8 cellular contexts compared by ENCODE assay signal in genomic region chr2:174341301-174341994, GRCh38. TPM values are rescaled to one million over a fixed set of nuclear protein-coding genes. Genes with fewer than 3 reads are reported as not detected.
DNase-seq lines count a peak whose midpoint lies in the region; ATAC-seq and TF ChIP-seq lines count a peak whose summit lies in the region.

No MANE protein-coding gene starts in this region.

- peak overlapping the region; percentile 92 for H2AFZ ChIP-seq in PC-3 (ENCODE audit: low read length)
- no peak overlapping the region for H2AFZ ChIP-seq in neural cell (ENCODE audit: low read depth, low read length)

- H3K36me3 Mint-ChIP-seq in stimulated activated naive CD8-positive, alpha-beta T cell treated with anti-CD3 and anti-CD28 coated beads, Interleukin-15, Interleukin-2, amounts not matched to agents 100 ng/mL and 50 ng/mL, for 24 hours (ENCODE audit: low read depth) = peaks cover 3% of the 10 kb centered on the region

- no peaks in the 10 kb centered on the region for H3K36me3 ChIP-seq in PC-3 (ENCODE audit: low read depth, low read length)
- H3K36me3 ChIP-seq in neural cell (ENCODE audit: insufficient read depth, low read length) = no peaks in the 10 kb centered on the region

- peak overlapping the region; percentile 65 for H3K9ac ChIP-seq in PC-3 (ENCODE audit: low read length)
- no peak overlapping the region for H3K9ac ChIP-seq in neural cell (ENCODE audit: low read length)

- peak overlapping the region; percentile 83 for H3K4me2 ChIP-seq in PC-3 (ENCODE audit: low read length)
- no peak overlapping the region for H3K4me2 ChIP-seq in neural cell (ENCODE audit: low read length)

- H3K9me3 ChIP-seq in PC-3 (ENCODE audit: low read length) (no peaks in the 10 kb centered on the region), neural cell (ENCODE audit: low read length) (no peaks in the 10 kb centered on the region)

- ATAC-seq in GM18519 (IDR thresholded peaks at IDR 0.05; ENCODE audit: low FRiP score, unreplicated experiment) (peak; percentile 51), PC-3 (peak; percentile 68)

- POLR2A ChIA-PET in PC-3 (lab: Charles Lee; ENCODE audit: unreplicated experiment) = interaction anchor here (0.6 to 0.8 kb wide), 3 partner anchors 377 to 1643 kb away, joined by 3 read pairs; no protein-coding TSS in a partner anchor

- intact Hi-C loops in PC-3 (cut with micrococcal nuclease) = loop anchor here (1.0 to 10.0 kb wide), 4 partner anchors 183 to 1127 kb away; no protein-coding TSS in a partner anchor

- no TSS peak for BruUV-seq in PC-3 (replicated peaks; lab: Mats Ljungman, UMichigan)

- H3K4me1 Mint-ChIP-seq in stimulated activated naive CD8-positive, alpha-beta T cell treated with anti-CD3 and anti-CD28 coated beads, Interleukin-15, Interleukin-2, amounts not matched to agents 100 ng/mL and 50 ng/mL, for 24 hours (ENCODE audit: low read depth) = peaks cover 45% of the 10 kb centered on the region

- H3K27ac Mint-ChIP-seq in stimulated activated naive CD8-positive, alpha-beta T cell treated with anti-CD3 and anti-CD28 coated beads, Interleukin-15, Interleukin-2, amounts not matched to agents 100 ng/mL and 50 ng/mL, for 24 hours = peak overlapping the region; percentile 86

- H3K79me2 ChIP-seq in PC-3 (ENCODE audit: low read length) (no peaks in the 10 kb centered on the region), neural cell (replicated peaks; ENCODE audit: insufficient read depth, low read length) (peaks cover 30% of the 10 kb centered on the region)

- peak; percentile 98 for TF ChIP-seq RAD21 in neural cell (conservative IDR thresholded peaks at IDR 0.05)

- H3K27me3 ChIP-seq in PC-3 (ENCODE audit: low read length) (no peaks in the 10 kb centered on the region), neural cell (ENCODE audit: insufficient read depth, low read depth, low read length) (peaks cover 92% of the 10 kb centered on the region)

- peaks cover 70% of the 10 kb centered on the region for H3K27me3 Mint-ChIP-seq in stimulated activated naive CD8-positive, alpha-beta T cell treated with anti-CD3 and anti-CD28 coated beads, Interleukin-15, Interleukin-2, amounts not matched to agents 100 ng/mL and 50 ng/mL, for 24 hours

- H3F3A ChIP-seq in PC-3 (ENCODE audit: low read length, unreplicated experiment) (no peaks in the 10 kb centered on the region), neural cell (ENCODE audit: insufficient read depth, low read length, poor library complexity, severe bottlenecking) (peaks cover 3% of the 10 kb centered on the region)

- H3K4me3 Mint-ChIP-seq in stimulated activated naive CD8-positive, alpha-beta T cell treated with anti-CD3 and anti-CD28 coated beads, Interleukin-15, Interleukin-2, amounts not matched to agents 100 ng/mL and 50 ng/mL, for 24 hours = peak overlapping the region; percentile 68

- TF ChIP-seq EP300 in neural cell (conservative IDR thresholded peaks at IDR 0.05; ENCODE audit: poor library complexity, severe bottlenecking) = no peak

- no peaks in the 10 kb centered on the region for H3K9me3 Mint-ChIP-seq in stimulated activated naive CD8-positive, alpha-beta T cell treated with anti-CD3 and anti-CD28 coated beads, Interleukin-15, Interleukin-2, amounts not matched to agents 100 ng/mL and 50 ng/mL, for 24 hours

- peak overlapping the region; percentile 62 for H3K4me3 ChIP-seq in PC-3 (ENCODE audit: low read length)
- H3K4me3 ChIP-seq in fibroblast of mammary gland (ENCODE audit: control insufficient read depth, low read depth, low read length) = peak overlapping the region; percentile 27
- H3K4me3 ChIP-seq in neural cell (ENCODE audit: low read length) = peak overlapping the region; percentile 30

- peak; percentile 83 for DNase-seq in AG08395 (ENCODE audit: low spot score)
- DNase-seq in HT1080 (ENCODE audit: low read depth) = peak; percentile 83
- DNase-seq in PC-3 = peak; percentile 93
- DNase-seq in activated T-helper 1 cell treated with Interleukin-2 at 50 U/mL for 16 hours (ENCODE audit: low read depth) = peak; percentile 80
- DNase-seq in fibroblast of mammary gland (ENCODE audit: low read depth) = peak; percentile 77

- H4K20me1 ChIP-seq in PC-3 (ENCODE audit: low read length) = no peaks in the 10 kb centered on the region
- no peaks in the 10 kb centered on the region for H4K20me1 ChIP-seq in neural cell (ENCODE audit: insufficient read depth)

- peak; percentile 98 for TF ChIP-seq CTCF in PC-3 (conservative IDR thresholded peaks at IDR 0.05; ENCODE audit: low read depth, low read length)
- peak; percentile 94 for TF ChIP-seq CTCF in fibroblast of mammary gland (conservative IDR thresholded peaks at IDR 0.05; ENCODE audit: control insufficient read depth, insufficient read depth, low read depth, low read length)
- peak; percentile 97 for TF ChIP-seq CTCF in neural cell (IDR thresholded peaks at IDR 0.05; ENCODE audit: poor library complexity, severe bottlenecking)

- H3K27ac ChIP-seq in PC-3 (ENCODE audit: low read length) = peak overlapping the region; percentile 21
- H3K27ac ChIP-seq in neural cell (ENCODE audit: low read length) = no peak overlapping the region

- CTCF ChIA-PET in PC-3 (lab: Charles Lee) = interaction anchor here (0.6 to 1.1 kb wide), 11 partner anchors 9 to 862 kb away, joined by 3 to 9 read pairs (median 4); partner anchors contain the start of gene OLA1

- H3K9me2 ChIP-seq in PC-3 (replicated peaks; ENCODE audit: low read length) (no peaks in the 10 kb centered on the region), neural cell (ENCODE audit: insufficient read depth, low read length) (no peaks in the 10 kb centered on the region)

- peaks cover 23% of the 10 kb centered on the region for H3K4me1 ChIP-seq in PC-3 (ENCODE audit: insufficient read depth, low read length)

TF ChIP-seq in neural cell, 6 proteins besides CTCF, POLR2A, EP300 and RAD21:
- TF ChIP-seq SMC3 (conservative IDR thresholded peaks at IDR 0.05; ENCODE audit: poor library complexity) (peak; percentile 95), REST (IDR thresholded peaks at IDR 0.05; ENCODE audit: borderline replicate concordance) (no peak), POLR2AphosphoS5 (IDR thresholded peaks at IDR 0.05) (peak; percentile 48), MXI1 (conservative IDR thresholded peaks at IDR 0.05; ENCODE audit: poor library complexity, severe bottlenecking) (peak; percentile 56)

RNA-seq across cellular contexts. Expression of gene SP9, which starts 6.7 kb away (rescaled TPM):
- total RNA-seq in HT1080 (2014; rRNA removed; shearing (Covaris generic)) = not detected in 2 replicates
- polyA plus RNA-seq in HT1080 (2015; cell fraction: cytosol; rRNA removed) = 0.03 TPM in 1 of 2 replicates, not detected in the other
- not detected in 2 replicates for polyA plus RNA-seq in HT1080 (2015; cell fraction: nucleus; rRNA removed)
- not detected in 2 replicates for total RNA-seq in PC-3 (2014; rRNA removed)
- polyA plus RNA-seq in neural cell = 1.6 and 2.5 TPM in 2 replicates
- polyA minus RNA-seq in neural cell = 3.7 and 4.1 TPM in 2 replicates

RNA-seq across cellular contexts. Expression of gene SCRN3, which starts 54.1 kb away (rescaled TPM):
- total RNA-seq in HT1080 (2014; rRNA removed; shearing (Covaris generic)) = 24.2 and 27.4 TPM in 2 replicates
- 20.6 and 31.2 TPM in 2 replicates for polyA plus RNA-seq in HT1080 (2015; cell fraction: cytosol; rRNA removed)
- 24.1 and 36.5 TPM in 2 replicates for polyA plus RNA-seq in HT1080 (2015; cell fraction: nucleus; rRNA removed)
- total RNA-seq in PC-3 (2014; rRNA removed) = 26.6 and 30.1 TPM in 2 replicates
- 56.7 and 57.1 TPM in 2 replicates for polyA plus RNA-seq in neural cell
- 55.3 and 63.7 TPM in 2 replicates for polyA minus RNA-seq in neural cell
